1 cellular context compared by ENCODE assay signal in the genomic region with DNA sequence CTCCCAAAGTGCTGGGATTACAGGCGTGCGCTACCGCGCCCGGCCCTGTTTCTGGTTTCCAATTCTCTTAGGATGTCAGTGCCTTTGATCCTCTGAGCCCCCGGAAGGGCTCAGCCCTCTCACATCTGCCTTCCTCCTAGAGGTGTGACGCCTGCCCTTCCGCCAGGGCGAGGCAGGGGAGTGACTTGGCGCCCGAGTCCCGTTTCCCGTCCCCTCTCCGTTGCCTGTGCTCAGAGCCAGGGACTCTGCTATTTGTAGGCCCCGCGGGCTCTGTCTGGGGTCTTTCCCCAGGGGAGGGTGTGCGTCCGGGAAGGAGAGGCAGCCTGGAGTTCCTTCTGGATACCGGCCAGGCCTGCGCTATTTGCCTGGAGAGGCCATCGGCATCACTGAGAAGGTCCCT.
TF ChIP-seq lines count a peak whose summit lies in the region.

No MANE protein-coding gene starts in this region.

TF ChIP-seq in K562, 482 proteins besides CTCF, POLR2A, EP300 and RAD21 (continued from another document):
- TF ChIP-seq, protein P1, sequence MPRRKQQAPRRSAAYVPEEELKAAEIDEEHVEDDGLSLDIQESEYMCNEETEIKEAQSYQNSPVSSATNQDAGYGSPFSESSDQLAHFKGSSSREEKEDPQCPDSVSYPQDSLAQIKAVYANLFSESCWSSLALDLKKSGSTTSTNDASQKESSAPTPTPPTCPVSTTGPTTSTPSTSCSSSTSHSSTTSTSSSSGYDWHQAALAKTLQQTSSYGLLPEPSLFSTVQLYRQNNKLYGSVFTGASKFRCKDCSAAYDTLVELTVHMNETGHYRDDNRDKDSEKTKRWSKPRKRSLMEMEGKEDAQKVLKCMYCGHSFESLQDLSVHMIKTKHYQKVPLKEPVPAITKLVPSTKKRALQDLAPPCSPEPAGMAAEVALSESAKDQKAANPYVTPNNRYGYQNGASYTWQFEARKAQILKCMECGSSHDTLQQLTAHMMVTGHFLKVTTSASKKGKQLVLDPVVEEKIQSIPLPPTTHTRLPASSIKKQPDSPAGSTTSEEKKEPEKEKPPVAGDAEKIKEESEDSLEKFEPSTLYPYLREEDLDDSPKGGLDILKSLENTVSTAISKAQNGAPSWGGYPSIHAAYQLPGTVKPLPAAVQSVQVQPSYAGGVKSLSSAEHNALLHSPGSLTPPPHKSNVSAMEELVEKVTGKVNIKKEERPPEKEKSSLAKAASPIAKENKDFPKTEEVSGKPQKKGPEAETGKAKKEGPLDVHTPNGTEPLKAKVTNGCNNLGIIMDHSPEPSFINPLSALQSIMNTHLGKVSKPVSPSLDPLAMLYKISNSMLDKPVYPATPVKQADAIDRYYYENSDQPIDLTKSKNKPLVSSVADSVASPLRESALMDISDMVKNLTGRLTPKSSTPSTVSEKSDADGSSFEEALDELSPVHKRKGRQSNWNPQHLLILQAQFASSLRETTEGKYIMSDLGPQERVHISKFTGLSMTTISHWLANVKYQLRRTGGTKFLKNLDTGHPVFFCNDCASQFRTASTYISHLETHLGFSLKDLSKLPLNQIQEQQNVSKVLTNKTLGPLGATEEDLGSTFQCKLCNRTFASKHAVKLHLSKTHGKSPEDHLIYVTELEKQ (CRISPR knock-in tag; IDR thresholded peaks at IDR 0.05) = no peak
- TF ChIP-seq, protein P2, sequence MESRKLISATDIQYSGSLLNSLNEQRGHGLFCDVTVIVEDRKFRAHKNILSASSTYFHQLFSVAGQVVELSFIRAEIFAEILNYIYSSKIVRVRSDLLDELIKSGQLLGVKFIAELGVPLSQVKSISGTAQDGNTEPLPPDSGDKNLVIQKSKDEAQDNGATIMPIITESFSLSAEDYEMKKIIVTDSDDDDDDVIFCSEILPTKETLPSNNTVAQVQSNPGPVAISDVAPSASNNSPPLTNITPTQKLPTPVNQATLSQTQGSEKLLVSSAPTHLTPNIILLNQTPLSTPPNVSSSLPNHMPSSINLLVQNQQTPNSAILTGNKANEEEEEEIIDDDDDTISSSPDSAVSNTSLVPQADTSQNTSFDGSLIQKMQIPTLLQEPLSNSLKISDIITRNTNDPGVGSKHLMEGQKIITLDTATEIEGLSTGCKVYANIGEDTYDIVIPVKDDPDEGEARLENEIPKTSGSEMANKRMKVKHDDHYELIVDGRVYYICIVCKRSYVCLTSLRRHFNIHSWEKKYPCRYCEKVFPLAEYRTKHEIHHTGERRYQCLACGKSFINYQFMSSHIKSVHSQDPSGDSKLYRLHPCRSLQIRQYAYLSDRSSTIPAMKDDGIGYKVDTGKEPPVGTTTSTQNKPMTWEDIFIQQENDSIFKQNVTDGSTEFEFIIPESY (CRISPR knock-in tag; IDR thresholded peaks at IDR 0.05) = peak; percentile 86
